In genomic region chr10:114151892-114152291, GRCh38 we compare ENCODE assay signal across 27 cellular contexts. TPM values are rescaled to one million over a fixed set of nuclear protein-coding genes. Genes with fewer than 3 reads are reported as not detected.
"Had no signal": no experiment of that assay in that cellular context is flagged by ENCODE, and none has a peak within 500 bp of the region (broad histone marks: within the 10 kb centered on the region; RNA-seq: fewer than 3 reads in every experiment).

No MANE protein-coding gene starts in this region.

- H3K27me3 Mint-ChIP-seq: activated naive CD8-positive, alpha-beta T cell treated with anti-CD3 and anti-CD28 coated beads, Interleukin-2, amount 50 U/mL, for 24 hours; memory B cell; stimulated activated naive CD8-positive, alpha-beta T cell treated with anti-CD3 and anti-CD28 coated beads, Interleukin-15, amount 100 ng/mL, for 72 hours had no signal

- DNase-seq: activated CD4-positive, alpha-beta T cell treated with anti-CD3 and anti-CD28 coated beads, Interleukin-2, amount 50 U/mL, for 4 hours; activated CD8-positive, alpha-beta memory T cell treated with anti-CD3 and anti-CD28 coated beads, Interleukin-2, amount 50 U/mL, for 48 hours; activated gamma-delta T cell; activated naive CD4-positive, alpha-beta T cell treated with anti-CD3 and anti-CD28 coated beads, Interleukin-2, amount 50 U/mL, for 16 hours; activated naive CD8-positive, alpha-beta T cell treated with anti-CD3 and anti-CD28 coated beads, Interleukin-2, amount 50 U/mL, for 24 hours; body of pancreas; caudate nucleus; effector memory CD4-positive, alpha-beta T cell; hippocampal formation; left cardiac atrium; nephron progenitor cell; right cardiac atrium; stimulated activated CD4-positive, alpha-beta T cell treated with anti-CD3 and anti-CD28 coated beads, Interleukin-1b, Interleukin-23, amount 100 ng/mL, for 48 hours; stimulated activated naive CD8-positive, alpha-beta T cell treated with anti-CD3 and anti-CD28 coated beads, Interleukin-15, amount 100 ng/mL, for 72 hours; T-helper 9 cell; uterus had no signal

- H3K9ac ChIP-seq: parathyroid adenoma had no signal

- H3K4me3 ChIP-seq: body of pancreas, esophagus muscularis mucosa, gastrocnemius medialis, suprapubic skin, tibial nerve, uterus had no signal

- H3K4me1 ChIP-seq: body of pancreas, esophagus muscularis mucosa, gastrocnemius medialis, parathyroid adenoma, suprapubic skin, tibial nerve, uterus had no signal

- H3K27me3 ChIP-seq: body of pancreas, esophagus muscularis mucosa, gastrocnemius medialis, suprapubic skin, tibial nerve, uterus had no signal

- H2AFZ ChIP-seq: parathyroid adenoma had no signal

- H3K4me3 Mint-ChIP-seq: activated naive CD8-positive, alpha-beta T cell treated with anti-CD3 and anti-CD28 coated beads, Interleukin-2, amount 50 U/mL, for 24 hours; activated T-helper 1 cell treated with anti-CD3 and anti-CD28 coated beads, Interleukin-12 subunit alpha, Interleukin-12 subunit beta, Interleukin-2, Interleukin-4 antibody, amounts not matched to agents 30 ng/mL and 10 ng/mL and 1 ng/mL, durations not matched to agents 14 hours and 24 hours and 36 hours; memory B cell; nephron progenitor cell; stimulated activated naive CD8-positive, alpha-beta T cell treated with anti-CD3 and anti-CD28 coated beads, Interleukin-15, amount 100 ng/mL, for 72 hours; WTC11 had no signal

- H3K9me3 Mint-ChIP-seq: activated naive CD8-positive, alpha-beta T cell treated with anti-CD3 and anti-CD28 coated beads, Interleukin-2, amount 50 U/mL, for 24 hours; activated T-helper 1 cell treated with anti-CD3 and anti-CD28 coated beads, Interleukin-12 subunit alpha, Interleukin-12 subunit beta, Interleukin-2, Interleukin-4 antibody, amounts not matched to agents 30 ng/mL and 10 ng/mL and 1 ng/mL, durations not matched to agents 14 hours and 24 hours and 36 hours; memory B cell; stimulated activated naive CD8-positive, alpha-beta T cell treated with anti-CD3 and anti-CD28 coated beads, Interleukin-15, amount 100 ng/mL, for 72 hours; WTC11 had no signal

- H3K9me3 ChIP-seq: body of pancreas, esophagus muscularis mucosa, gastrocnemius medialis, suprapubic skin, uterus had no signal

- H3K27ac ChIP-seq: body of pancreas, esophagus muscularis mucosa, gastrocnemius medialis, parathyroid adenoma, suprapubic skin, tibial nerve, uterus had no signal

- H3K36me3 ChIP-seq: uterus had no signal

- H3K4me1 Mint-ChIP-seq: nephron progenitor cell; stimulated activated naive CD8-positive, alpha-beta T cell treated with anti-CD3 and anti-CD28 coated beads, Interleukin-15, amount 100 ng/mL, for 72 hours had no signal

- H3K27ac Mint-ChIP-seq: activated naive CD8-positive, alpha-beta T cell treated with anti-CD3 and anti-CD28 coated beads, Interleukin-2, amount 50 U/mL, for 24 hours; activated T-helper 1 cell treated with anti-CD3 and anti-CD28 coated beads, Interleukin-12 subunit alpha, Interleukin-12 subunit beta, Interleukin-2, Interleukin-4 antibody, amounts not matched to agents 30 ng/mL and 10 ng/mL and 1 ng/mL, durations not matched to agents 14 hours and 24 hours and 36 hours; memory B cell; nephron progenitor cell; WTC11 had no signal

- ATAC-seq: body of pancreas, right cardiac atrium, WTC11 had no signal

- H3K79me2 ChIP-seq: parathyroid adenoma had no signal

RNA-seq across cellular contexts. Expression of gene TDRD1, which starts 27.3 kb away (rescaled TPM):
- total RNA-seq: dermis microvascular lymphatic vessel endothelial cell, endothelial cell of umbilical vein, pulmonary artery endothelial cell had no signal
- polyA plus RNA-seq: endothelial cell of umbilical vein had no signal
